ENCODE assay signal across 1 cellular context in genomic region chr20:23090147-23090546, GRCh38.
TF ChIP-seq lines count a peak whose summit lies in the region.

No MANE protein-coding gene starts in this region.

TF ChIP-seq in H1, 55 proteins besides CTCF, POLR2A, EP300 and RAD21:
- TF ChIP-seq PHF8 (conservative IDR thresholded peaks at IDR 0.05; ENCODE audit: low read depth, low read length), result no peak
- TF ChIP-seq CHD2 (IDR thresholded peaks at IDR 0.05; ENCODE audit: low read length), result no peak
- TF ChIP-seq KDM5A (IDR thresholded peaks at IDR 0.05; ENCODE audit: low read length), result no peak
- TF ChIP-seq RNF2 (IDR thresholded peaks at IDR 0.05; ENCODE audit: borderline replicate concordance, low read depth, low read length, missing control alignments, poor library complexity, severe bottlenecking), result no peak
- no peak for TF ChIP-seq HDAC2 (IDR thresholded peaks at IDR 0.05; ENCODE audit: borderline replicate concordance in 1 of 2, low read depth in 2 of 2, low read length in 2 of 2)
- no peak for TF ChIP-seq ZNF274 (IDR thresholded peaks at IDR 0.05; ENCODE audit: borderline replicate concordance, extremely low read depth, low read length)
- TF ChIP-seq SP2 (IDR thresholded peaks at IDR 0.05; ENCODE audit: low read length), result no peak
- TF ChIP-seq CBX5 (IDR thresholded peaks at IDR 0.05; ENCODE audit: low read depth, low read length), result no peak
- TF ChIP-seq, protein P1, sequence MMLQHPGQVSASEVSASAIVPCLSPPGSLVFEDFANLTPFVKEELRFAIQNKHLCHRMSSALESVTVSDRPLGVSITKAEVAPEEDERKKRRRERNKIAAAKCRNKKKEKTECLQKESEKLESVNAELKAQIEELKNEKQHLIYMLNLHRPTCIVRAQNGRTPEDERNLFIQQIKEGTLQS (IDR thresholded peaks at IDR 0.05; ENCODE audit: insufficient read depth, low read depth, low read length), result no peak
- TF ChIP-seq CTBP2 (IDR thresholded peaks at IDR 0.05; ENCODE audit: borderline replicate concordance, insufficient read depth, insufficient read length, low read length), result no peak
- TF ChIP-seq CEBPB (IDR thresholded peaks at IDR 0.05; ENCODE audit: low read depth, low read length), result no peak
- TF ChIP-seq TEAD4 (IDR thresholded peaks at IDR 0.05; ENCODE audit: low read depth, low read length), result no peak
- no peak for TF ChIP-seq EGR1 (IDR thresholded peaks at IDR 0.05; ENCODE audit: borderline replicate concordance, low read depth, low read length)
- TF ChIP-seq SUZ12 (IDR thresholded peaks at IDR 0.05; ENCODE audit: low read length), result no peak
- TF ChIP-seq GTF2F1 (IDR thresholded peaks at IDR 0.05; ENCODE audit: borderline replicate concordance, low read depth, low read length), result no peak
